In genomic region chr11:113806403-113806802, GRCh38 we compare ENCODE assay signal across 8 cellular contexts. TPM values are rescaled to one million over a fixed set of nuclear protein-coding genes. Genes with fewer than 3 reads are reported as not detected.
DNase-seq lines count a peak whose midpoint lies in the region; ATAC-seq and TF ChIP-seq lines count a peak whose summit lies in the region.

No MANE protein-coding gene starts in this region.

- CTCF ChIA-PET in HEK293 (lab: Yijun Ruan, JAX): interaction anchor here (0.6 to 7.6 kb wide), 23 partner anchors 10 to 957 kb away, joined by 3 to 72 read pairs (median 5); partner anchors contain the start of gene CLDN25

- H3K4me1 ChIP-seq in HEK293 (ENCODE audit: control insufficient read depth, insufficient read depth, low read length) (no peaks in the 10 kb centered on the region), SJCRH30 (no peaks in the 10 kb centered on the region)

- DNase-seq in G401 (ENCODE audit: low spot score) (peak; percentile 32), SJCRH30 (peak; percentile 40 to 54), germinal center (ENCODE audit: low spot score) (peak; percentile 22), dedifferentiated amniotic fluid mesenchymal stem cell (ENCODE audit: extremely low spot score) (no peak)

- peak; percentile 59 for ATAC-seq in stimulated activated memory B cell treated with anti-CD40 and anti-IgM and Interleukin-4, amounts not matched to agents 10 μg/mL and 1 μg/mL and 100 μg/mL, for 72 hours
- ATAC-seq in HG02642 (IDR thresholded peaks at IDR 0.05; ENCODE audit: poor library complexity, unreplicated experiment) (no peak), GM18498 (IDR thresholded peaks at IDR 0.05; ENCODE audit: unreplicated experiment) (no peak)

- no peaks in the 10 kb centered on the region for H3K27me3 Mint-ChIP-seq in stimulated activated memory B cell treated with anti-CD40 and anti-IgM and Interleukin-4, amounts not matched to agents 10 μg/mL and 1 μg/mL and 100 μg/mL, for 72 hours

- in situ Hi-C loops in G401 (cut with HindIII; ENCODE audit: low sequenced_read_pairs): no loop called here

- no peak overlapping the region for H3K4me3 ChIP-seq in HEK293 (ENCODE audit: low read depth, low read length)
- H3K4me3 ChIP-seq in SJCRH30: no peak overlapping the region

- POLR2A ChIA-PET in HEK293 (lab: Yijun Ruan, JAX): interaction anchor here (0.7 to 1.0 kb wide), 2 partner anchors 68 to 253 kb away, joined by 3 read pairs; partner anchors contain the start of gene ZBTB16

- H3K27ac ChIP-seq in HEK293 (ENCODE audit: extremely low read depth, low read depth, low read length) (no peak overlapping the region), SJCRH30 (no peak overlapping the region)

- H3K27me3 ChIP-seq in SJCRH30: no peaks in the 10 kb centered on the region

- H3K36me3 Mint-ChIP-seq in stimulated activated memory B cell treated with anti-CD40 and anti-IgM and Interleukin-4, amounts not matched to agents 10 μg/mL and 1 μg/mL and 100 μg/mL, for 72 hours: peaks cover 51% of the 10 kb centered on the region

- H3K9me3 Mint-ChIP-seq in stimulated activated memory B cell treated with anti-CD40 and anti-IgM and Interleukin-4, amounts not matched to agents 10 μg/mL and 1 μg/mL and 100 μg/mL, for 72 hours: no peaks in the 10 kb centered on the region

- H3K36me3 ChIP-seq in HEK293 (ENCODE audit: control insufficient read depth in 2 of 2, insufficient read depth in 1 of 2, low read length in 2 of 2): peaks cover 7 to 92% of the 10 kb centered on the region in 2 experiments; a peak in 2 of 3 replicates
- H3K36me3 ChIP-seq in SJCRH30: peaks cover 17% of the 10 kb centered on the region

- TF ChIP-seq CTCF in HEK293 (tag by site-specific recombination; IDR thresholded peaks at IDR 0.05): no peak

- no peaks in the 10 kb centered on the region for H3K4me1 Mint-ChIP-seq in stimulated activated memory B cell treated with anti-CD40 and anti-IgM and Interleukin-4, amounts not matched to agents 10 μg/mL and 1 μg/mL and 100 μg/mL, for 72 hours

- H3K27ac Mint-ChIP-seq in stimulated activated memory B cell treated with anti-CD40 and anti-IgM and Interleukin-4, amounts not matched to agents 10 μg/mL and 1 μg/mL and 100 μg/mL, for 72 hours: no peak overlapping the region

- H3K4me3 Mint-ChIP-seq in stimulated activated memory B cell treated with anti-CD40 and anti-IgM and Interleukin-4, amounts not matched to agents 10 μg/mL and 1 μg/mL and 100 μg/mL, for 72 hours: no peak overlapping the region

- H3K9me3 ChIP-seq in HEK293 (ENCODE audit: control insufficient read depth, insufficient read depth, low read depth, low read length): no peaks in the 10 kb centered on the region
- H3K9me3 ChIP-seq in SJCRH30 (replicated peaks): no peaks in the 10 kb centered on the region

TF ChIP-seq in HEK293, 187 proteins besides CTCF, POLR2A, EP300 and RAD21:
- 0 out of 2 replicates have a peak, but pooled peaks have one; percentile 31 for TF ChIP-seq ZBTB48 (tag by site-specific recombination; IDR thresholded peaks at IDR 0.05)
- peak; percentile 24 for TF ChIP-seq ZNF654 (tag by site-specific recombination; IDR thresholded peaks at IDR 0.05; ENCODE audit: low read depth)
- TF ChIP-seq ZNF48 (tag by site-specific recombination; IDR thresholded peaks at IDR 0.05): no peak

RNA-seq across cellular contexts. Expression of gene CLDN25, which starts 26.8 kb away (rescaled TPM):
- not detected in 2 replicates for total RNA-seq in G401 (2014; rRNA removed; shearing (Covaris generic))
- total RNA-seq in SJCRH30 (2014; rRNA removed; shearing (Covaris generic)): not detected in 2 replicates

RNA-seq across cellular contexts. Expression of gene ZW10, which starts 32.9 kb away (rescaled TPM):
- total RNA-seq in G401 (2014; rRNA removed; shearing (Covaris generic)): 22.9 and 29.4 TPM in 2 replicates
- total RNA-seq in SJCRH30 (2014; rRNA removed; shearing (Covaris generic)): 28.2 and 28.3 TPM in 2 replicates
